In genomic region chr1:162663589-162664030, GRCh38 we compare ENCODE assay signal across 10 cellular contexts. TPM values are rescaled to one million over a fixed set of nuclear protein-coding genes. Genes with fewer than 3 reads are reported as not detected.
A peak's percentile ranks its signal among the peaks of the same experiment; 100 is the strongest.
DNase-seq lines count a peak whose midpoint lies in the region; ATAC-seq and TF ChIP-seq lines count a peak whose summit lies in the region.
"Had no signal": no experiment of that assay in that cellular context is flagged by ENCODE, and none has a peak within 500 bp of the region (broad histone marks: within the 10 kb centered on the region; RNA-seq: fewer than 3 reads in every experiment).

No MANE protein-coding gene starts in this region.

- no peaks in the 10 kb centered on the region for H4K20me1 ChIP-seq in neural progenitor cell (ENCODE audit: low read depth)

- H3K9me3 Mint-ChIP-seq in neural progenitor cell = peaks cover 4% of the 10 kb centered on the region
- H3K9me3 Mint-ChIP-seq in CD8-positive, alpha-beta memory T cell = no peaks in the 10 kb centered on the region
- no peaks in the 10 kb centered on the region for H3K9me3 Mint-ChIP-seq in activated CD4-positive, alpha-beta memory T cell treated with anti-CD3 and anti-CD28 coated beads, Interleukin-2, amount 10 ng/mL, durations not matched to agents 7 days and 5 days
- H3K9me3 Mint-ChIP-seq: memory B cell had no signal

- no peaks in the 10 kb centered on the region for H3K9me3 ChIP-seq in neural progenitor cell (ENCODE audit: low read depth)
- H3K9me3 ChIP-seq in CD8-positive, alpha-beta memory T cell (ENCODE audit: low read length) = no peaks in the 10 kb centered on the region

- peak overlapping the region; percentile 36 for H3K4me2 ChIP-seq in neural progenitor cell

- peaks cover 3% of the 10 kb centered on the region for H3K27me3 Mint-ChIP-seq in neural progenitor cell (ENCODE audit: insufficient read depth, low read depth)
- H3K27me3 Mint-ChIP-seq in CD8-positive, alpha-beta memory T cell = peaks cover 8 to 19% of the 10 kb centered on the region in 2 donors
- H3K27me3 Mint-ChIP-seq in activated CD4-positive, alpha-beta memory T cell treated with anti-CD3 and anti-CD28 coated beads, Interleukin-2, amount 10 ng/mL, durations not matched to agents 7 days and 5 days = peaks cover 8% of the 10 kb centered on the region

- H3F3A ChIP-seq in neural progenitor cell (ENCODE audit: low read depth) = peaks cover 7% of the 10 kb centered on the region

- H3K36me3 Mint-ChIP-seq in neural progenitor cell = no peaks in the 10 kb centered on the region
- no peaks in the 10 kb centered on the region for H3K36me3 Mint-ChIP-seq in CD8-positive, alpha-beta memory T cell
- no peaks in the 10 kb centered on the region for H3K36me3 Mint-ChIP-seq in activated CD4-positive, alpha-beta memory T cell treated with anti-CD3 and anti-CD28 coated beads, Interleukin-2, amount 10 ng/mL, durations not matched to agents 7 days and 5 days (ENCODE audit: low read depth)
- H3K36me3 Mint-ChIP-seq: memory B cell had no signal

- H3K4me3 ChIP-seq in epithelial cell of esophagus (ENCODE audit: low read length) (no peak overlapping the region), neural progenitor cell (no peak overlapping the region)
- H3K4me3 ChIP-seq in CD8-positive, alpha-beta memory T cell (ENCODE audit: low read length) = no peak overlapping the region

- H3K27ac ChIP-seq in neural progenitor cell = no peak overlapping the region
- no peak overlapping the region for H3K27ac ChIP-seq in CD8-positive, alpha-beta memory T cell (ENCODE audit: low read depth, low read length)

- no peak overlapping the region for H3K27ac Mint-ChIP-seq in neural progenitor cell
- no peak overlapping the region for H3K27ac Mint-ChIP-seq in CD8-positive, alpha-beta memory T cell
- H3K27ac Mint-ChIP-seq in activated CD4-positive, alpha-beta memory T cell treated with anti-CD3 and anti-CD28 coated beads, Interleukin-2, amount 10 ng/mL, durations not matched to agents 7 days and 5 days = no peak overlapping the region
- H3K27ac Mint-ChIP-seq: memory B cell had no signal

- no peaks in the 10 kb centered on the region for H3K27me3 ChIP-seq in neural progenitor cell
- no peaks in the 10 kb centered on the region for H3K27me3 ChIP-seq in CD8-positive, alpha-beta memory T cell (ENCODE audit: insufficient read depth, low read length, poor library complexity, severe bottlenecking)

- TF ChIP-seq CTCF in epithelial cell of esophagus (IDR thresholded peaks at IDR 0.05; ENCODE audit: insufficient read depth, low read depth, low read length, missing control alignments) (no peak), neural progenitor cell (IDR thresholded peaks at IDR 0.05) (no peak)

- peaks cover 12% of the 10 kb centered on the region for H3K4me1 ChIP-seq in neural progenitor cell
- H3K4me1 ChIP-seq in CD8-positive, alpha-beta memory T cell (ENCODE audit: insufficient read depth, low read length) = no peaks in the 10 kb centered on the region

- H3K79me2 ChIP-seq in neural progenitor cell (ENCODE audit: low read depth) = no peaks in the 10 kb centered on the region

- H3K9ac ChIP-seq in neural progenitor cell = no peak overlapping the region

- no peaks in the 10 kb centered on the region for H3K4me1 Mint-ChIP-seq in neural progenitor cell
- H3K4me1 Mint-ChIP-seq in CD8-positive, alpha-beta memory T cell = no peaks in the 10 kb centered on the region
- no peaks in the 10 kb centered on the region for H3K4me1 Mint-ChIP-seq in activated CD4-positive, alpha-beta memory T cell treated with anti-CD3 and anti-CD28 coated beads, Interleukin-2, amount 10 ng/mL, durations not matched to agents 7 days and 5 days
- H3K4me1 Mint-ChIP-seq: memory B cell had no signal

- CTCF ChIA-PET in CD8-positive, alpha-beta memory T cell (lab: Charles Lee) = no interaction called here
- CTCF ChIA-PET in activated CD4-positive, alpha-beta memory T cell treated with anti-CD3 and anti-CD28 coated beads, Interleukin-2, amount 10 ng/mL, durations not matched to agents 7 days and 5 days (lab: Charles Lee) = no interaction called here

- peak overlapping the region; percentile 35 for H2AFZ ChIP-seq in neural progenitor cell (replicated peaks)

- no peaks in the 10 kb centered on the region for H3K36me3 ChIP-seq in neural progenitor cell
- H3K36me3 ChIP-seq in CD8-positive, alpha-beta memory T cell (ENCODE audit: insufficient read depth, low read length) = no peaks in the 10 kb centered on the region

- POLR2A ChIA-PET in CD8-positive, alpha-beta memory T cell (lab: Charles Lee) = no interaction called here
- POLR2A ChIA-PET in activated CD4-positive, alpha-beta memory T cell treated with anti-CD3 and anti-CD28 coated beads, Interleukin-2, amount 10 ng/mL, durations not matched to agents 7 days and 5 days (lab: Charles Lee) = no interaction called here

- ATAC-seq in GM19351 (IDR thresholded peaks at IDR 0.05; ENCODE audit: unreplicated experiment) = no peak

- DNase-seq in DMS79 (lab: John Stamatoyannopoulos, UW) = peak; percentile 41
- DNase-seq in HT1080 (ENCODE audit: low read depth) = peak; percentile 74
- DNase-seq in epithelial cell of esophagus (ENCODE audit: low read depth) = peak; percentile 53
- peak; percentile 82 for DNase-seq in neural progenitor cell (ENCODE audit: low spot score)
- no peak for DNase-seq in CD8-positive, alpha-beta memory T cell
- no peak for DNase-seq in stimulated activated CD8-positive, alpha-beta memory T cell treated with anti-CD3 and anti-CD28 coated beads, Interleukin-4, amount 100 ng/mL, for 48 hours
- DNase-seq in activated CD4-positive, alpha-beta memory T cell treated with anti-CD3 and anti-CD28 coated beads, Interleukin-2, amount 10 ng/mL, durations not matched to agents 7 days and 5 days = no peak
- DNase-seq: RPMI8226 had no signal

- no peak overlapping the region for H3K4me3 Mint-ChIP-seq in neural progenitor cell
- no peak overlapping the region for H3K4me3 Mint-ChIP-seq in CD8-positive, alpha-beta memory T cell
- H3K4me3 Mint-ChIP-seq in activated CD4-positive, alpha-beta memory T cell treated with anti-CD3 and anti-CD28 coated beads, Interleukin-2, amount 10 ng/mL, durations not matched to agents 7 days and 5 days = no peak overlapping the region
- H3K4me3 Mint-ChIP-seq: memory B cell had no signal

RNA-seq across cellular contexts. Expression of gene DDR2, which starts 31.3 kb away (rescaled TPM):
- total RNA-seq in HT1080 (2014; rRNA removed; shearing (Covaris generic)) = 29.0 and 34.4 TPM in 2 replicates
- 26.0 and 35.8 TPM in 2 replicates for polyA plus RNA-seq in HT1080 (2015; cell fraction: cytosol; rRNA removed)
- 126 and 130 TPM in 2 replicates for polyA plus RNA-seq in HT1080 (2015; cell fraction: nucleus; rRNA removed)
- total RNA-seq in neural progenitor cell (ENCODE audit: low replicate concordance) = 0.69 and 0.74 TPM in 2 replicates
- total RNA-seq in CD8-positive, alpha-beta memory T cell = under 1 TPM; 0.13 to 0.20 TPM
- polyA plus RNA-seq in CD8-positive, alpha-beta memory T cell = 0.09 TPM
- total RNA-seq in activated CD4-positive, alpha-beta memory T cell treated with anti-CD3 and anti-CD28 coated beads, Interleukin-2, amount 10 ng/mL, durations not matched to agents 7 days and 5 days = under 1 TPM; 0.15 to 0.18 TPM

Comparison
In these comparisons a context has a peak if more than half of its experiments do, and no peak if none do; other contexts are left out.
1. DNase-seq: peak in DMS79 (single experiment), HT1080 (single experiment), epithelial cell of esophagus (single experiment) and neural progenitor cell (single experiment); none in CD8-positive, alpha-beta memory T cell (0 of 5), stimulated activated CD8-positive, alpha-beta memory T cell treated with anti-CD3 and anti-CD28 coated beads, Interleukin-4, amount 100 ng/mL, for 48 hours (single experiment) and activated CD4-positive, alpha-beta memory T cell treated with anti-CD3 and anti-CD28 coated beads, Interleukin-2, amount 10 ng/mL, durations not matched to agents 7 days and 5 days (single experiment).
2. RNA of gene DDR2, which starts 31.3 kb away (total RNA-seq): 29.0 to 34.4 TPM in HT1080; 0.69 to 0.74 TPM in neural progenitor cell, 0.13 to 0.20 TPM in CD8-positive, alpha-beta memory T cell and 0.15 to 0.18 TPM in activated CD4-positive, alpha-beta memory T cell treated with anti-CD3 and anti-CD28 coated beads, Interleukin-2, amount 10 ng/mL, durations not matched to agents 7 days and 5 days; every median in the first group is over 10 times any median in the second.